1 cellular context compared by ENCODE assay signal in genomic region chr15:52306270-52306669, GRCh38.
TF ChIP-seq lines count a peak whose summit lies in the region.

No MANE protein-coding gene starts in this region.

TF ChIP-seq in IMR-90, 13 proteins besides CTCF, POLR2A, EP300 and RAD21 (continued from another document):
- TF ChIP-seq MAFK (IDR thresholded peaks at IDR 0.05; ENCODE audit: low read depth, low read length), result peak; percentile 68; the same call in 1 of the 2 replicates
- no peak for TF ChIP-seq ELK1 (IDR thresholded peaks at IDR 0.05; ENCODE audit: borderline replicate concordance, low read depth, low read length)
- no peak for TF ChIP-seq CHD1 (IDR thresholded peaks at IDR 0.05; ENCODE audit: low read depth, low read length)
